Comparison of ENCODE assay signal across 13 cellular contexts in the genomic region with DNA sequence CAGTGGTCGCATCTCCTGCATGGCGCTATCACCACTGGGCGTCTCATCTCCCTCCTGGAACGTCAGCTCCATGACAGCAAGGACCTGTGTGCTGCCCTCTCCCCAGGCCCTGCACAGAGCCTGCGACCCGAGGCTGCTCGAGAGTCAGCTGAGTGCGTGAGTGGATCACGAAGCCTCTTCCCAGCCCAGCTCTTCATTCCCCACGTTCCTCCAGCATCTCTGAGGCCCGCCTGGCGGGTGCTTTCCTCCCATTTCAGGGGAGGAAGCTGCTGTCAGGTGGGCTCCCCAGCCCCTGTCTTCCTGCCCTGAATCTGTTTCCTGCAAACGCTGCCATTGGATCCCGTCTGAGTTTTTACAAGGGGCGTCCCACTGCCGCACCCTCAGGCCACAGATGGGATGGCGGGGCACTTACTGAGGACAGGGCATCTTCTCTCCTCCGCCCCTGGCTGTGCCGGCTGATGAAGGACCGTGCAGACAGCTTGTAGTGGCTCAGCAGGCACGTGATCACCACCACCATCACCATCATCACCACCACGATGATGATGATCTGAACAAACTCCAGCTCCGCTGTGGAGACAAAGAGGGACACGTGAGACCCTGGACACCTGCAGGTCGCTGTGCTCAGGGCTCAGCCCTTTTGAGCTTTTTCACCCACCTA. TPM values are rescaled to one million over a fixed set of nuclear protein-coding genes. Genes with fewer than 3 reads are reported as not detected.
DNase-seq lines count a peak whose midpoint lies in the region; ATAC-seq and TF ChIP-seq lines count a peak whose summit lies in the region.
"Had no signal": no experiment of that assay in that cellular context is flagged by ENCODE, and none has a peak within 500 bp of the region (broad histone marks: within the 10 kb centered on the region; RNA-seq: fewer than 3 reads in every experiment).

No MANE protein-coding gene starts in this region.

- no TSS peak for BruUV-seq in A673 (replicated peaks; lab: Mats Ljungman, UMichigan)

- intact Hi-C loops in Right ventricle myocardium inferior (cut with DNase I) (no loop called here), Right ventricle myocardium superior (cut with DNase I) (loop anchor here (5.0 kb wide), 1 partner anchor 518 kb away; no protein-coding TSS in a partner anchor), dorsolateral prefrontal cortex (cut with DNase I) (no loop called here), A673 (cut with micrococcal nuclease; ENCODE audit: unreplicated experiment) (no loop called here)

- no peaks in the 10 kb centered on the region for H3K36me3 Mint-ChIP-seq in naive thymus-derived CD8-positive, alpha-beta T cell

- H3K27me3 ChIP-seq in dorsolateral prefrontal cortex (no peaks in the 10 kb centered on the region), A673 (replicated peaks; ENCODE audit: insufficient read depth, low read depth, low read length, poor library complexity) (no peaks in the 10 kb centered on the region)
- H3K27me3 ChIP-seq: vagina had no signal

- H3K4me3 Mint-ChIP-seq in naive thymus-derived CD8-positive, alpha-beta T cell: peak overlapping the region in 8 of 10 donors; percentile 26 to 84 (median 58)

- TF ChIP-seq CTCF in dorsolateral prefrontal cortex (IDR thresholded peaks at IDR 0.05 in 54 of 56, conservative IDR thresholded peaks at IDR 0.05 in 2 of 56; ENCODE audit: low read depth in 1 of 56, partially characterized antibody in 56 of 56) (no peak), A673 (conservative IDR thresholded peaks at IDR 0.05; ENCODE audit: low read depth, low read length) (no peak)

- H3K36me3 ChIP-seq in A673 (ENCODE audit: insufficient read depth, low read length, poor library complexity, severe bottlenecking): no peaks in the 10 kb centered on the region
- H3K36me3 ChIP-seq: vagina had no signal

- POLR2A ChIA-PET in naive thymus-derived CD8-positive, alpha-beta T cell (lab: Charles Lee): interaction anchor here (0.9 to 2.2 kb wide), 6 partner anchors 9 to 51 kb away, joined by 3 to 6 read pairs (median 5); partner anchors contain the start of gene PMEPA1
- POLR2A ChIA-PET in A673 (lab: Charles Lee; ENCODE audit: low non-redundant PET): no interaction called here

- CTCF ChIA-PET in A673 (lab: Charles Lee): no interaction called here

- H3K4me3 ChIP-seq in dorsolateral prefrontal cortex (no peak overlapping the region), A673 (ENCODE audit: low read depth, low read length, poor library complexity, severe bottlenecking) (no peak overlapping the region)
- H3K4me3 ChIP-seq: vagina had no signal

- H3K9me3 Mint-ChIP-seq in naive thymus-derived CD8-positive, alpha-beta T cell: no peaks in the 10 kb centered on the region

- peak overlapping the region in 9 of 10 donors; percentile 35 to 94 (median 74) for H3K27ac Mint-ChIP-seq in naive thymus-derived CD8-positive, alpha-beta T cell

- peak; percentile 42 for DNase-seq in Right ventricle myocardium inferior (ENCODE audit: missing footprints)
- DNase-seq in Right ventricle myocardium superior: no peak
- DNase-seq in dorsolateral prefrontal cortex: peak in 8 of 10 donors; percentile 1 to 37 (median 25)
- peak in 2 of 10 donors; percentile 13 to 35 for DNase-seq in naive thymus-derived CD8-positive, alpha-beta T cell
- DNase-seq in NCI-H226: no peak
- no peak for DNase-seq in DMS 273 (lab: John Stamatoyannopoulos, UW; ENCODE audit: unreplicated experiment)
- no peak for DNase-seq in A673 (ENCODE audit: low spot score)
- DNase-seq: Kasumi-1, midbrain, NCI-H2107 had no signal

- H3K9me3 ChIP-seq in A673 (ENCODE audit: low read depth, low read length, poor library complexity, severe bottlenecking): no peaks in the 10 kb centered on the region
- H3K9me3 ChIP-seq: vagina had no signal

- H3K4me1 Mint-ChIP-seq in naive thymus-derived CD8-positive, alpha-beta T cell: peaks cover 28 to 67% (median 42%) of the 10 kb centered on the region in 4 donors

- H3K4me1 ChIP-seq in A673 (ENCODE audit: insufficient read depth, low read length, poor library complexity, severe bottlenecking): peaks cover 6% of the 10 kb centered on the region

- ATAC-seq in Right ventricle myocardium inferior: no peak
- ATAC-seq in Right ventricle myocardium superior (ENCODE audit: poor library complexity): no peak
- ATAC-seq in naive thymus-derived CD8-positive, alpha-beta T cell: no peak
- no peak for ATAC-seq in HG03175 (IDR thresholded peaks at IDR 0.05; ENCODE audit: unreplicated experiment)

- no peaks in the 10 kb centered on the region for H3K27me3 Mint-ChIP-seq in naive thymus-derived CD8-positive, alpha-beta T cell

- H3K27ac ChIP-seq in dorsolateral prefrontal cortex: peak overlapping the region in 1 of 59 donors; percentile 53
- no peak overlapping the region for H3K27ac ChIP-seq in A673 (ENCODE audit: low read depth, low read length, poor library complexity, severe bottlenecking)
- H3K27ac ChIP-seq: C4-2B had no signal

RNA-seq across cellular contexts. Expression of gene ZBP1, which starts 39.0 kb away (rescaled TPM):
- total RNA-seq in Right ventricle myocardium inferior (0.22 TPM), Right ventricle myocardium superior (not detected), dorsolateral prefrontal cortex (1 to 10 TPM in 11 of 120 experiments, under 1 TPM in 22, not detected in 87; 0.20 to 2.4 (median 0.79) TPM), A673 (2021) (not detected in 2 replicates)
- 10 to 100 TPM; 10.2 to 10.5 TPM for total RNA-seq in naive thymus-derived CD8-positive, alpha-beta T cell
- polyA plus RNA-seq in naive thymus-derived CD8-positive, alpha-beta T cell: 10 to 100 TPM in 1 of 3 donors, 1 to 10 TPM in 2; 6.2 to 10.9 (median 6.4) TPM

RNA-seq across cellular contexts. Expression of gene PMEPA1, which starts 50.6 kb away (rescaled TPM):
- total RNA-seq in Right ventricle myocardium inferior: 23.9 TPM
- 21.5 TPM for total RNA-seq in Right ventricle myocardium superior
- total RNA-seq in dorsolateral prefrontal cortex: 10 to 100 TPM; 22.0 to 55.2 (median 36.7) TPM
- 10 to 100 TPM; 12.2 to 14.3 TPM for total RNA-seq in naive thymus-derived CD8-positive, alpha-beta T cell
- polyA plus RNA-seq in naive thymus-derived CD8-positive, alpha-beta T cell: 1 to 10 TPM; 1.6 to 5.0 (median 3.5) TPM
- total RNA-seq in A673 (2021): 9.7 and 10.4 TPM in 2 replicates

Comparison
In these comparisons a context has a peak if more than half of its experiments do, and no peak if none do; other contexts are left out.
1. DNase-seq: peak in Right ventricle myocardium inferior (single experiment) and dorsolateral prefrontal cortex (8 of 10); none in Right ventricle myocardium superior (single experiment), NCI-H226 (single experiment), DMS 273 (single experiment) and A673 (single experiment).